8 cellular contexts compared by ENCODE assay signal in genomic region chr5:170603578-170604565, GRCh38.
DNase-seq lines count a peak whose midpoint lies in the region; ATAC-seq and TF ChIP-seq lines count a peak whose summit lies in the region.

No MANE protein-coding gene starts in this region.

- H3K27me3 Mint-ChIP-seq in chondrocyte (ENCODE audit: low read depth) = peaks cover 4% of the 10 kb centered on the region

- peak; percentile 81 for ATAC-seq in GM18502 (IDR thresholded peaks at IDR 0.05; ENCODE audit: poor library complexity, unreplicated experiment)
- ATAC-seq in lower lobe of right lung = peak in 1 of 2 donors; percentile 73

- H3K36me3 Mint-ChIP-seq in chondrocyte (ENCODE audit: low read depth) = peaks cover 3% of the 10 kb centered on the region

- TF ChIP-seq RAD21 in Ishikawa (IDR thresholded peaks at IDR 0.05; ENCODE audit: low read depth) = peak; percentile 82

- H3K4me3 ChIP-seq in lower lobe of right lung = no peak overlapping the region

- no peak overlapping the region for H3K4me3 Mint-ChIP-seq in chondrocyte (ENCODE audit: unreplicated experiment)

- no peaks in the 10 kb centered on the region for H3K4me1 ChIP-seq in lower lobe of right lung

- no peak for TF ChIP-seq EP300 in Ishikawa (IDR thresholded peaks at IDR 0.05; ENCODE audit: borderline replicate concordance)

- intact Hi-C loops in lower lobe of right lung (cut with DNase I) = no loop called here

- no peak overlapping the region for H3K27ac Mint-ChIP-seq in chondrocyte (ENCODE audit: unreplicated experiment)

- H3K27ac ChIP-seq in lower lobe of right lung = no peak overlapping the region
- H3K27ac ChIP-seq in substantia nigra (ENCODE audit: low read depth, low read length, poor library complexity, severe bottlenecking) = no peak overlapping the region

- peaks cover 6% of the 10 kb centered on the region for H3K27me3 ChIP-seq in lower lobe of right lung (ENCODE audit: low read depth)

- H3K9me3 ChIP-seq in lower lobe of right lung = no peaks in the 10 kb centered on the region

- TF ChIP-seq CTCF in chondrocyte (IDR thresholded peaks at IDR 0.05) (peak; percentile 77), lower lobe of right lung (IDR thresholded peaks at IDR 0.05) (peak; percentile 65)

- no peaks in the 10 kb centered on the region for H3K9me3 Mint-ChIP-seq in chondrocyte (ENCODE audit: low read depth)

- H3K4me1 Mint-ChIP-seq in chondrocyte (ENCODE audit: low read depth) = no peaks in the 10 kb centered on the region

- DNase-seq in AG20443 (ENCODE audit: low spot score) (peak; percentile 56), SKM-1 treated with dmso at 0.1 percent for 144 hours (lab: John Stamatoyannopoulos, UW; ENCODE audit: unreplicated experiment) (peak; percentile 43), chondrocyte (ENCODE audit: low spot score) (peak; percentile 44), lower lobe of right lung (no peak), substantia nigra (lab: John Stamatoyannopoulos, UW) (peak in 32 of 49 donors; percentile 6 to 66 (median 32)), NCI-H187 (lab: John Stamatoyannopoulos, UW) (no peak)

- H3K36me3 ChIP-seq in lower lobe of right lung = no peaks in the 10 kb centered on the region

TF ChIP-seq in Ishikawa, 13 proteins besides CTCF, POLR2A, EP300 and RAD21:
- TF ChIP-seq TEAD4 (IDR thresholded peaks at IDR 0.05) (no peak), CEBPB (IDR thresholded peaks at IDR 0.05) (no peak), ZBTB7A (IDR thresholded peaks at IDR 0.05; ENCODE audit: low read depth) (no peak), EGR1 (IDR thresholded peaks at IDR 0.05) (no peak), MAX (IDR thresholded peaks at IDR 0.05) (no peak), FOXM1 (IDR thresholded peaks at IDR 0.05; ENCODE audit: borderline replicate concordance, low read depth) (no peak), USF1 (IDR thresholded peaks at IDR 0.05) (no peak), REST (IDR thresholded peaks at IDR 0.05; ENCODE audit: low read depth) (no peak), YY1 (IDR thresholded peaks at IDR 0.05; ENCODE audit: low read depth) (0 out of 2 replicates have a peak, but pooled peaks have one; percentile 24)

Comparison
In these comparisons a context has a peak if more than half of its experiments do, and no peak if none do; other contexts are left out.
1. DNase-seq: peak in AG20443 (single experiment), SKM-1 treated with dmso at 0.1 percent for 144 hours (single experiment), chondrocyte (single experiment) and substantia nigra (32 of 49); none in lower lobe of right lung (single experiment) and NCI-H187 (0 of 2).